ENCODE assay signal across 4 cellular contexts in the genomic region with DNA sequence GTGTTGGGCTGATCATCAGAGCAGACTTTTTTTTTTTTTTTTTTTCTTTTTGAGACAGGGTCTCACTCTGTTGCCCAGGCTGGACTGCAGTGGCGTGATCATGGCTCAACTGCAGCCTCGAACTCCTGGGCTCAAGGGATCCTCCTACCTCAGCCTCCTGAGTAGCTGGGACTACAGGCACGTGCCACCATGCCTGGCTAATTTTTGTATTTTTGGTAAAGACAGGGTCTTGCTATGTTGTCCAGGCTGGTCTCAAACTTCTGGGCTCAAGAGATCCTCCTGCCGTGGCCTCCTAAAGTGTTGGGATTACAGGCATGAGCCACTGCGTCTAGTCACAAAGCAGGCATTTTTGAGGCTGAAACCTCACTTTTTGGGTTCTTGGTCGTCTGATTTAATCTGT. TPM values are rescaled to one million over a fixed set of nuclear protein-coding genes. Genes with fewer than 3 reads are reported as not detected.
DNase-seq lines count a peak whose midpoint lies in the region; ATAC-seq, FAIRE-seq and TF ChIP-seq lines count a peak whose summit lies in the region.
"Not testable (repeated sequence)": the region's sequence is repeated elsewhere in the genome, so short reads cannot be mapped to it uniquely, and the experiment has no call there.

No MANE protein-coding gene starts in this region.

- H3K27ac ChIP-seq in HEK293 (ENCODE audit: extremely low read depth, low read depth, low read length); K562 (ENCODE audit: extremely low read depth, low read depth, low read length); HepG2 (ENCODE audit: extremely low read length, insufficient read depth, low read length): not testable (repeated sequence)

- H3K4me1 ChIP-seq in HEK293 (ENCODE audit: control insufficient read depth, insufficient read depth, low read length) = not testable (repeated sequence)
- H3K4me1 ChIP-seq in K562 (replicated peaks in 1 of 2; ENCODE audit: control insufficient read depth in 2 of 2, insufficient read depth in 2 of 2, low read length in 2 of 2) (peaks cover 3 to 15% of the 10 kb centered on the region in 2 experiments; a peak in 4 of 5 replicates), HepG2 (ENCODE audit: insufficient read depth, low read length) (peaks cover 29% of the 10 kb centered on the region)

- not testable (repeated sequence) for DNase-seq in WTC11 (ENCODE audit: low spot score); K562 (ENCODE audit: extremely low read depth in 1 of 4, low spot score in 3 of 4); HepG2 (ENCODE audit: low spot score)

- not testable (repeated sequence) for H3K27me3 ChIP-seq in K562 (ENCODE audit: control insufficient read depth in 2 of 2, insufficient read depth in 2 of 2, low read length in 2 of 2); HepG2 (ENCODE audit: control insufficient read depth in 1 of 2, insufficient read depth in 2 of 2, low read length in 2 of 2)

- not testable (repeated sequence) for H3K4me3 Mint-ChIP-seq in WTC11

- not testable (repeated sequence) for H3K79me2 ChIP-seq in K562 (ENCODE audit: control insufficient read depth, insufficient read depth, low read length); HepG2 (ENCODE audit: insufficient read depth, low read length)

- ATAC-seq in WTC11, K562, HepG2: not testable (repeated sequence)

- not testable (repeated sequence) for H3K27ac Mint-ChIP-seq in WTC11

- not testable (repeated sequence) for TF ChIP-seq POLR2A in K562 (conservative IDR thresholded peaks at IDR 0.05); HepG2 (IDR thresholded peaks at IDR 0.05; ENCODE audit: insufficient read depth in 1 of 2, low read depth in 2 of 2, low read length in 2 of 2)

- H3K36me3 ChIP-seq in HEK293 (ENCODE audit: control insufficient read depth in 2 of 2, insufficient read depth in 1 of 2, low read length in 2 of 2) (peaks cover 23 to 84% of the 10 kb centered on the region in 2 experiments; a peak in 2 of 3 replicates), K562 (ENCODE audit: control insufficient read depth, insufficient read depth, low read length) (peaks cover 22% of the 10 kb centered on the region; the same call in 2 of the 3 replicates), HepG2 (replicated peaks in 1 of 2; ENCODE audit: control insufficient read depth in 1 of 2, insufficient read depth in 2 of 2, low read length in 2 of 2) (peaks cover 27 to 55% of the 10 kb centered on the region in 2 experiments; a peak in 4 of 5 replicates)

- not testable (repeated sequence) for H3K9ac ChIP-seq in K562 (ENCODE audit: insufficient read depth in 1 of 2, low read depth in 2 of 2, low read length in 2 of 2); HepG2 (ENCODE audit: insufficient read depth, low read depth, low read length)

- in situ Hi-C loops in K562 (cut with MboI); HepG2 (cut with HindIII; ENCODE audit: extremely low pct_ligation_motif_present, low pct_unique_long_range_greater_than_20kb): not testable (repeated sequence)

- not testable (repeated sequence) for H3K9me1 ChIP-seq in K562 (ENCODE audit: control insufficient read depth, insufficient read depth, low read length)

- FAIRE-seq in K562 (lab: Jason Lieb, UNC); HepG2 (lab: Jason Lieb, UNC): not testable (repeated sequence)

- CTCF ChIA-PET in HEK293 (lab: Yijun Ruan, JAX) = interaction anchor here (1.0 kb wide), 1 partner anchor 11 kb away, joined by 3 read pairs; no protein-coding TSS in a partner anchor
- CTCF ChIA-PET in WTC11 (lab: Charles Lee) = interaction anchor here (0.6 to 0.7 kb wide), 2 partner anchors 21 to 275 kb away, joined by 3 to 7 read pairs; no protein-coding TSS in a partner anchor
- CTCF ChIA-PET in K562 (lab: Yijun Ruan, JAX; ENCODE audit: low intra/inter-chr PET ratio); HepG2 (lab: Yijun Ruan, JAX; ENCODE audit: low intra/inter-chr PET ratio, low total read pairs): not testable (repeated sequence)

- 40% methylated on average over 6 of the region's 6 CpGs for WGBS in K562 (ENCODE audit: insufficient coverage, low coverage, missing lambda C conversion rate)
- WGBS in HepG2 (ENCODE audit: low lambda C conversion rate) = 77% methylated on average over 6 of the region's 6 CpGs

- not testable (repeated sequence) for H3K4me3 ChIP-seq in HEK293 (ENCODE audit: low read depth, low read length); K562; HepG2 (replicated peaks in 1 of 3; ENCODE audit: insufficient read depth in 1 of 3, low read depth in 2 of 3, low read length in 3 of 3)

- not testable (repeated sequence) for BruUV-seq in K562 (replicated peaks; lab: Mats Ljungman, UMichigan); HepG2 (replicated peaks; lab: Mats Ljungman, UMichigan)

- POLR2A ChIA-PET in HEK293 (lab: Yijun Ruan, JAX); WTC11 (lab: Charles Lee); HepG2 (lab: Yijun Ruan, JAX): not testable (repeated sequence)
- POLR2A ChIA-PET in K562 (lab: Yijun Ruan, JAX) = interaction anchor here (0.6 kb wide), 3 partner anchors 14 to 1505 kb away, joined by 3 to 4 read pairs (median 4); no protein-coding TSS in a partner anchor

- not testable (repeated sequence) for H4K20me1 ChIP-seq in K562 (replicated peaks; ENCODE audit: control insufficient read depth, insufficient read depth, low read length); HepG2 (ENCODE audit: insufficient read depth, low read length)

- TF ChIP-seq EP300 in K562 (IDR thresholded peaks at IDR 0.05; ENCODE audit: low read length); HepG2 (IDR thresholded peaks at IDR 0.05; ENCODE audit: low read depth in 2 of 2, low read length in 2 of 2); HepG2 (CRISPR knock-in tag; IDR thresholded peaks at IDR 0.05; ENCODE audit: borderline replicate concordance): not testable (repeated sequence)

- TF ChIP-seq RAD21 in K562 (CRISPR knock-in tag; conservative IDR thresholded peaks at IDR 0.05 in 1 of 2, IDR thresholded peaks at IDR 0.05 in 1 of 2); HepG2 (CRISPR knock-in tag; IDR thresholded peaks at IDR 0.05): not testable (repeated sequence)

- H3K27me3 Mint-ChIP-seq in WTC11 (ENCODE audit: low read depth) = not testable (repeated sequence)

- intact Hi-C loops in K562 (cut with micrococcal nuclease); HepG2 (cut with micrococcal nuclease; ENCODE audit: unreplicated experiment): not testable (repeated sequence)

- not testable (repeated sequence) for H3K4me1 Mint-ChIP-seq in WTC11

- not testable (repeated sequence) for H3K9me3 ChIP-seq in HEK293 (ENCODE audit: control insufficient read depth, insufficient read depth, low read depth, low read length); K562 (replicated peaks; ENCODE audit: control insufficient read depth, insufficient read depth, low read depth, low read length); HepG2 (ENCODE audit: low read length)

- TF ChIP-seq CTCF in HEK293 (tag by site-specific recombination; IDR thresholded peaks at IDR 0.05); WTC11 (IDR thresholded peaks at IDR 0.05); K562 (IDR thresholded peaks at IDR 0.05 in 2 of 3, conservative IDR thresholded peaks at IDR 0.05 in 1 of 3; ENCODE audit: insufficient read depth in 2 of 3, low read depth in 1 of 3, low read length in 3 of 3); HepG2 (CRISPR knock-in tag; IDR thresholded peaks at IDR 0.05): not testable (repeated sequence)

- H2AFZ ChIP-seq in K562 (ENCODE audit: low read depth, low read length); HepG2 (ENCODE audit: low read length): not testable (repeated sequence)

- not testable (repeated sequence) for H3K9me3 Mint-ChIP-seq in WTC11

- peaks cover 31% of the 10 kb centered on the region for H3K36me3 Mint-ChIP-seq in WTC11

- H3K4me2 ChIP-seq in K562 (ENCODE audit: insufficient read depth, low read length); HepG2 (ENCODE audit: low read depth, low read length): not testable (repeated sequence)

RNA-seq across cellular contexts. Expression of gene AACS, which starts 23.0 kb away (rescaled TPM):
- total RNA-seq in WTC11 (2021) (44.1 to 54.0 TPM (median 47.0 TPM) in 3 replicates), K562 (2014; rRNA removed) (5.9 and 8.0 TPM in 2 replicates), K562 (2014; rRNA removed; fragmentation: Illumina TruSeq; extraction: Trizol) (4.3 and 5.5 TPM in 2 replicates), K562 (2015; rRNA removed; fragmentation: Illumina TruSeq; extraction: Trizol) (4.9 and 6.0 TPM in 2 replicates), K562 (2021) (13.0 and 13.5 TPM in 2 replicates), HepG2 (2016; rRNA removed; fragmentation: Illumina TruSeq; extraction: Trizol) (26.3 and 28.8 TPM in 2 replicates)
- 70.2 and 94.5 TPM in 2 replicates for total RNA-seq in K562 (2011; cell fraction: chromatin; rRNA removed; ENCODE audit: low replicate concordance)
- 32.8 and 38.7 TPM in 2 replicates for total RNA-seq in K562 (2011; cell fraction: nucleolus; rRNA removed)
- 53.8 and 66.5 TPM in 2 replicates for total RNA-seq in K562 (2011; cell fraction: nucleoplasm; rRNA removed)
- polyA plus RNA-seq in K562 (2011; rRNA removed) (5.5 and 6.3 TPM in 2 replicates), K562 (2014; fragmentation: Illumina TruSeq; extraction: Trizol) (6.2 and 7.5 TPM in 2 replicates), K562 (2014; fragmentation: Nextera tagmentation; extraction: Ambion mirVana) (1 to 10 TPM; 2.4 TPM), K562 (2014; rRNA removed) (6.7 and 8.0 TPM in 2 replicates), HepG2 (2011; rRNA removed) (23.3 and 23.5 TPM in 2 replicates)
- 4.7 and 6.1 TPM in 2 replicates for polyA plus RNA-seq in K562 (2011; cell fraction: cytosol; rRNA removed)
- polyA plus RNA-seq in K562 (2011; cell fraction: nucleus; rRNA removed) = 13.1 and 25.4 TPM in 2 replicates
- 8.4 and 12.8 TPM in 2 replicates for polyA plus RNA-seq in K562 (2012)
- 9.2 and 16.2 TPM in 2 replicates for polyA minus RNA-seq in K562 (2011; rRNA and poly(A)+ RNA removed)
- polyA minus RNA-seq in K562 (2011; cell fraction: cytosol; rRNA and poly(A)+ RNA removed) = 4.3 and 8.6 TPM in 2 replicates
- polyA minus RNA-seq in K562 (2011; cell fraction: nucleus; rRNA and poly(A)+ RNA removed) = 10.0 and 10.8 TPM in 2 replicates
- 8.4 and 10.7 TPM in 2 replicates for total RNA-seq in HepG2 (2016; cell fraction: cytosol; rRNA removed; fragmentation: Illumina TruSeq; extraction: Trizol; ENCODE audit: low read depth)
- 22.7 and 29.1 TPM in 2 replicates for total RNA-seq in HepG2 (2016; cell fraction: insoluble cytoplasmic fraction; rRNA removed; fragmentation: Illumina TruSeq; extraction: Trizol)
- total RNA-seq in HepG2 (2016; cell fraction: membrane; rRNA removed; fragmentation: Illumina TruSeq; extraction: Trizol) = 18.6 and 20.0 TPM in 2 replicates
- total RNA-seq in HepG2 (2016; cell fraction: nucleus; rRNA removed; fragmentation: Illumina TruSeq; extraction: Trizol) = 22.1 and 23.1 TPM in 2 replicates
- polyA plus RNA-seq in HepG2 (2011; cell fraction: cytosol; rRNA removed) = 19.3 and 21.2 TPM in 2 replicates
- polyA plus RNA-seq in HepG2 (2011; cell fraction: nucleus; rRNA removed) = 37.9 and 38.1 TPM in 2 replicates
- polyA plus RNA-seq in HepG2 (2012) = 23.5 and 30.2 TPM in 2 replicates
- 4.5 and 5.2 TPM in 2 replicates for polyA plus RNA-seq in HepG2 (2016; cell fraction: cytosol; fragmentation: Illumina TruSeq; extraction: Trizol; ENCODE audit: low read depth)
- polyA plus RNA-seq in HepG2 (2016; cell fraction: insoluble cytoplasmic fraction; fragmentation: Illumina TruSeq; extraction: Trizol; ENCODE audit: low read depth) = 22.1 and 25.9 TPM in 2 replicates
- polyA plus RNA-seq in HepG2 (2016; cell fraction: membrane; fragmentation: Illumina TruSeq; extraction: Trizol; ENCODE audit: low read depth) = 10.6 and 13.7 TPM in 2 replicates
- 30.6 and 33.2 TPM in 2 replicates for polyA plus RNA-seq in HepG2 (2016; cell fraction: nucleus; fragmentation: Illumina TruSeq; extraction: Trizol; ENCODE audit: insufficient read depth, low read depth)
- polyA minus RNA-seq in HepG2 (2011; rRNA and poly(A)+ RNA removed; ENCODE audit: low replicate concordance) = 35.1 and 50.6 TPM in 2 replicates
- 17.8 and 17.9 TPM in 2 replicates for polyA minus RNA-seq in HepG2 (2011; cell fraction: cytosol; rRNA and poly(A)+ RNA removed)
- polyA minus RNA-seq in HepG2 (2011; cell fraction: nucleus; rRNA and poly(A)+ RNA removed) = 23.1 and 26.7 TPM in 2 replicates
